7 cellular contexts compared by ENCODE assay signal in the genomic region with DNA sequence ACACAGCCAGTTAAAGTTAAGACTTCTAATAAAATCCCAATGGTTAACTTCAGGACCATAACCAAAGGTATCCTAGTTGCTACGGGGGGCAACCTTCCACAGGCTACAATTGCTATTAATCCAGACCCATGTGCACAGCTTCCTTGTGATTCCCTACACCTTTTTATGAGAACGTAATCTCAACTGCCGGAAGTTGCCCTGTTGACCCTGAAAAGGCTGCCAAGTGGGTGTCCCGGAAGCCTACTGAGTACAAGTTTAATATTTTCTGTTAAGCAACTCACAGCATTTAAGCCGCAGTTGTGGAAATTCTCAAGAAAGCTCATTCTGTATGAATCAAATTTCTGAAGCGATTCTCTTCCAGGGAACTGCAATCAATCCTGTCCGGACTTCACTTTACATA. TPM values are rescaled to one million over a fixed set of nuclear protein-coding genes. Genes with fewer than 3 reads are reported as not detected.
"Had no signal": no experiment of that assay in that cellular context is flagged by ENCODE, and none has a peak within 500 bp of the region (broad histone marks: within the 10 kb centered on the region; RNA-seq: fewer than 3 reads in every experiment).

No MANE protein-coding gene starts in this region.

- H3K36me3 ChIP-seq: HAP-1 had no signal

- ATAC-seq: HCT116 had no signal

- H3K4me3 ChIP-seq: GM23248, HAP-1 had no signal

- H3K9me3 ChIP-seq: HAP-1 had no signal

- DNase-seq: GM23248, GOT3, H7, HFFc6, IMR-90 had no signal

- H3K4me1 ChIP-seq: HAP-1 had no signal

- H3K27ac ChIP-seq: GM23248 had no signal

RNA-seq across cellular contexts. Expression of a gene that starts 48.5 kb away (rescaled TPM):
- total RNA-seq: GM23248 had no signal
